Comparison of ENCODE assay signal across 8 cellular contexts in genomic region chr20:48374041-48374907, GRCh38.
DNase-seq lines count a peak whose midpoint lies in the region; ATAC-seq, FAIRE-seq and TF ChIP-seq lines count a peak whose summit lies in the region.
"Not testable (repeated sequence)": the region's sequence is repeated elsewhere in the genome, so short reads cannot be mapped to it uniquely, and the experiment has no call there.

No MANE protein-coding gene starts in this region.

- not testable (repeated sequence) for H3K9me3 Mint-ChIP-seq in activated naive CD4-positive, alpha-beta T cell treated with anti-CD3 and anti-CD28 coated beads, Interleukin-2, amount 10 ng/mL, durations not matched to agents 7 days and 5 days; nephron; stimulated activated naive B cell treated with anti-CD40 and anti-IgM and Interleukin-4, amounts not matched to agents 10 μg/mL and 1 μg/mL and 100 μg/mL, for 72 hours

- not testable (repeated sequence) for H3K4me1 Mint-ChIP-seq in activated naive CD4-positive, alpha-beta T cell treated with anti-CD3 and anti-CD28 coated beads, Interleukin-2, amount 10 ng/mL, durations not matched to agents 7 days and 5 days
- H3K4me1 Mint-ChIP-seq in nephron: peaks cover 39% of the 10 kb centered on the region
- peaks cover 8 to 13% of the 10 kb centered on the region in 2 donors for H3K4me1 Mint-ChIP-seq in stimulated activated naive B cell treated with anti-CD40 and anti-IgM and Interleukin-4, amounts not matched to agents 10 μg/mL and 1 μg/mL and 100 μg/mL, for 72 hours

- CTCF ChIA-PET in activated naive CD4-positive, alpha-beta T cell treated with anti-CD3 and anti-CD28 coated beads, Interleukin-2, amount 10 ng/mL, durations not matched to agents 7 days and 5 days (lab: Charles Lee): interaction anchor here (0.8 kb wide), 1 partner anchor 10 kb away, joined by 3 read pairs; no protein-coding TSS in a partner anchor

- DNase-seq in D721Med (ENCODE audit: insufficient read length, low spot score) (peak; percentile 29), HuH-7.5 (ENCODE audit: low spot score) (peak; percentile 51), NCI-H82 (lab: John Stamatoyannopoulos, UW) (peak; percentile 18), iris pigment epithelial cell (ENCODE audit: low read depth) (peak; percentile 27)
- peak; percentile 29 for DNase-seq in activated naive CD4-positive, alpha-beta T cell treated with anti-CD3 and anti-CD28 coated beads, Interleukin-2, amount 10 ng/mL, durations not matched to agents 7 days and 5 days
- not testable (repeated sequence) for DNase-seq in esophagus squamous epithelium (lab: John Stamatoyannopoulos, UW); stimulated activated naive B cell treated with anti-CD40 and anti-IgM and Interleukin-4, amounts not matched to agents 10 μg/mL and 1 μg/mL and 100 μg/mL, for 72 hours

- TF ChIP-seq POLR2A in esophagus squamous epithelium (IDR thresholded peaks at IDR 0.05): not testable (repeated sequence)

- 12 to 61% methylated on average over 6 to 17 of the region's 26 CpGs for WGBS in esophagus squamous epithelium, 2 donors

- intact Hi-C loops in esophagus squamous epithelium (cut with DNase I): not testable (repeated sequence)

- peak overlapping the region in 2 of 4 donors; percentile 61 to 70 for H3K27ac ChIP-seq in esophagus squamous epithelium

- not testable (repeated sequence) for H3K36me3 Mint-ChIP-seq in activated naive CD4-positive, alpha-beta T cell treated with anti-CD3 and anti-CD28 coated beads, Interleukin-2, amount 10 ng/mL, durations not matched to agents 7 days and 5 days; nephron (ENCODE audit: low read depth); stimulated activated naive B cell treated with anti-CD40 and anti-IgM and Interleukin-4, amounts not matched to agents 10 μg/mL and 1 μg/mL and 100 μg/mL, for 72 hours

- not testable (repeated sequence) for ATAC-seq in stimulated activated naive B cell treated with anti-CD40 and anti-IgM and Interleukin-4, amounts not matched to agents 10 μg/mL and 1 μg/mL and 100 μg/mL, for 72 hours (replicated peaks)

- H3K36me3 ChIP-seq in esophagus squamous epithelium: not testable (repeated sequence)

- H3K27me3 ChIP-seq in esophagus squamous epithelium: peaks cover 0 to 19% (median 2%) of the 10 kb centered on the region in 4 donors

- not testable (repeated sequence) for H3K9me3 ChIP-seq in esophagus squamous epithelium

- FAIRE-seq in D721Med (lab: Jason Lieb, UNC): not testable (repeated sequence)

- peaks cover 0 to 21% (median 9%) of the 10 kb centered on the region in 3 donors for H3K4me1 ChIP-seq in esophagus squamous epithelium

- H3K4me3 ChIP-seq in esophagus squamous epithelium: peak overlapping the region in 1 of 4 donors; percentile 34

- not testable (repeated sequence) for H3K4me3 Mint-ChIP-seq in activated naive CD4-positive, alpha-beta T cell treated with anti-CD3 and anti-CD28 coated beads, Interleukin-2, amount 10 ng/mL, durations not matched to agents 7 days and 5 days
- peak overlapping the region in 2 of 3 experiments; percentile 9 to 60 for H3K4me3 Mint-ChIP-seq in nephron
- H3K4me3 Mint-ChIP-seq in stimulated activated naive B cell treated with anti-CD40 and anti-IgM and Interleukin-4, amounts not matched to agents 10 μg/mL and 1 μg/mL and 100 μg/mL, for 72 hours: peak overlapping the region in 1 of 2 donors; percentile 51

- peaks cover 38% of the 10 kb centered on the region for H3K27me3 Mint-ChIP-seq in activated naive CD4-positive, alpha-beta T cell treated with anti-CD3 and anti-CD28 coated beads, Interleukin-2, amount 10 ng/mL, durations not matched to agents 7 days and 5 days
- H3K27me3 Mint-ChIP-seq in nephron (ENCODE audit: low read depth): peaks cover 20% of the 10 kb centered on the region
- H3K27me3 Mint-ChIP-seq in stimulated activated naive B cell treated with anti-CD40 and anti-IgM and Interleukin-4, amounts not matched to agents 10 μg/mL and 1 μg/mL and 100 μg/mL, for 72 hours: peaks cover 34 to 45% of the 10 kb centered on the region in 2 donors

- peak; percentile 31 for TF ChIP-seq CTCF in D721Med (IDR thresholded peaks at IDR 0.05; ENCODE audit: insufficient read depth, missing control alignments)
- TF ChIP-seq CTCF in esophagus squamous epithelium (IDR thresholded peaks at IDR 0.05): peak in 4 of 6 experiments; percentile 15 to 36 (median 28)
- TF ChIP-seq CTCF in nephron (IDR thresholded peaks at IDR 0.05; ENCODE audit: unreplicated experiment in 3 of 3): not testable (repeated sequence)

- H3K27ac Mint-ChIP-seq in activated naive CD4-positive, alpha-beta T cell treated with anti-CD3 and anti-CD28 coated beads, Interleukin-2, amount 10 ng/mL, durations not matched to agents 7 days and 5 days: not testable (repeated sequence)
- H3K27ac Mint-ChIP-seq in nephron: peak overlapping the region in 2 of 3 experiments; percentile 61 to 81
- peak overlapping the region; percentile 5 for H3K27ac Mint-ChIP-seq in stimulated activated naive B cell treated with anti-CD40 and anti-IgM and Interleukin-4, amounts not matched to agents 10 μg/mL and 1 μg/mL and 100 μg/mL, for 72 hours
